Comparison of ENCODE assay signal across 37 cellular contexts in the genomic region with DNA sequence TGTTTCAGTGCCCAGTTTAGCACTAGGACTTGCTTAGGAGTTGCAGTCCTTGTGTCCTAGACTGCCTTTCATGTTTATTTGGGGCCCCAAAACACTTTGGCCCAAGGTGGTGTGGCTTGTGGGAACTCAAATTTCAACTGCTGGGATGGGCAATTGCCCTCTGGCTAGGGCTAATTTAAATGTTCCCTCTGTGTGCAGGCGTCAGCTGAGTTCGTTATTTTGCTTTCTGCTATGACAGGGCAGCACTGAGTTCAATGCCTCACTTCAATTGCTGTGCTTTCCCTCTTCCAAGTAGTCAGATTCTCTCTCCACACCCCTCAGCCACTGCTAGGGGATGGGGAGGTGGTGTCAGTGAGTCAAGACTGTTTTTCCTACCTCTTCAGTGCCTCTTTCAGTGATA. TPM values are rescaled to one million over a fixed set of nuclear protein-coding genes. Genes with fewer than 3 reads are reported as not detected.
"Had no signal": no experiment of that assay in that cellular context is flagged by ENCODE, and none has a peak within 500 bp of the region (broad histone marks: within the 10 kb centered on the region; RNA-seq: fewer than 3 reads in every experiment).

No MANE protein-coding gene starts in this region.

- H3K27me3 ChIP-seq: brain microvascular endothelial cell, esophagus squamous epithelium had no signal

- DNase-seq: activated CD4-positive, alpha-beta memory T cell treated with anti-CD3 and anti-CD28 coated beads, Interleukin-2, amount 10 ng/mL, durations not matched to agents 7 days and 5 days; activated CD4-positive, alpha-beta T cell treated with anti-CD3 and anti-CD28 coated beads for 1 hour; activated CD4-positive, alpha-beta T cell treated with anti-CD3 and anti-CD28 coated beads for 4 hours; activated CD4-positive, alpha-beta T cell treated with anti-CD3 and anti-CD28 coated beads, Interleukin-2, amount 10 ng/mL, durations not matched to agents 7 days and 5 days; activated CD4-positive, alpha-beta T cell treated with anti-CD3 and anti-CD28 coated beads, Interleukin-2, amount 50 U/mL, for 4 hours; activated CD4-positive, CD25-positive, alpha-beta regulatory T cell; activated CD8-positive, alpha-beta memory T cell treated with anti-CD3 and anti-CD28 coated beads, Interleukin-2, amount 50 U/mL, for 48 hours; activated effector memory CD4-positive, alpha-beta T cell treated with Interleukin-2 at 50 U/mL for 16 hours; activated gamma-delta T cell treated with Interleukin-2 at 50 U/mL for 16 hours; activated naive CD4-positive, alpha-beta T cell treated with anti-CD3 and anti-CD28 coated beads, Interleukin-2, amount 50 U/mL, for 16 hours; activated naive CD4-positive, alpha-beta T cell treated with Interleukin-2 at 50 U/mL for 16 hours; activated T-cell treated with anti-CD3 and anti-CD28 coated beads for 4 hours; activated T-cell treated with anti-CD3 and anti-CD28 coated beads, Interleukin-2, amount 50 U/mL, for 24 hours; activated T-cell treated with anti-CD3 and anti-CD28 coated beads, Interleukin-2, amount 50 U/mL, for 72 hours; amniotic stem cell; anterior cingulate cortex; brain microvascular endothelial cell; effector CD8-positive, alpha-beta T cell; esophagus squamous epithelium; foreskin melanocyte; head of caudate nucleus had no signal

- H3K4me1 ChIP-seq: esophagus squamous epithelium had no signal

- H3K27ac Mint-ChIP-seq: activated CD4-positive, alpha-beta memory T cell treated with anti-CD3 and anti-CD28 coated beads, Interleukin-2, amount 10 ng/mL, durations not matched to agents 7 days and 5 days; activated CD4-positive, alpha-beta T cell treated with anti-CD3 and anti-CD28 coated beads, Interleukin-2, amount 10 ng/mL, durations not matched to agents 7 days and 5 days; activated naive CD8-positive, alpha-beta T cell; activated T-cell treated with anti-CD3 and anti-CD28 coated beads, Interleukin-2, amount 50 U/mL, for 24 hours; activated T-cell treated with anti-CD3 and anti-CD28 coated beads, Interleukin-2, amount 50 U/mL, for 72 hours; activated T-helper 17 cell treated with anti-CD3 and anti-CD28 coated beads, Interleukin-2, amount 50 U/mL, for 72 hours had no signal

- H3K9me3 Mint-ChIP-seq: activated CD4-positive, alpha-beta memory T cell treated with anti-CD3 and anti-CD28 coated beads, Interleukin-2, amount 10 ng/mL, durations not matched to agents 7 days and 5 days; activated CD4-positive, alpha-beta T cell treated with anti-CD3 and anti-CD28 coated beads, Interleukin-2, amount 10 ng/mL, durations not matched to agents 7 days and 5 days; activated T-cell treated with anti-CD3 and anti-CD28 coated beads, Interleukin-2, amount 50 U/mL, for 24 hours; activated T-cell treated with anti-CD3 and anti-CD28 coated beads, Interleukin-2, amount 50 U/mL, for 72 hours; activated T-helper 17 cell treated with anti-CD3 and anti-CD28 coated beads, Interleukin-2, amount 50 U/mL, for 72 hours; central memory CD8-positive, alpha-beta T cell had no signal

- H3K4me3 Mint-ChIP-seq: activated CD4-positive, alpha-beta memory T cell treated with anti-CD3 and anti-CD28 coated beads, Interleukin-2, amount 10 ng/mL, durations not matched to agents 7 days and 5 days; activated CD4-positive, alpha-beta T cell treated with anti-CD3 and anti-CD28 coated beads, Interleukin-2, amount 10 ng/mL, durations not matched to agents 7 days and 5 days; activated naive CD8-positive, alpha-beta T cell; activated T-cell treated with anti-CD3 and anti-CD28 coated beads, Interleukin-2, amount 50 U/mL, for 24 hours; activated T-cell treated with anti-CD3 and anti-CD28 coated beads, Interleukin-2, amount 50 U/mL, for 72 hours; activated T-helper 17 cell treated with anti-CD3 and anti-CD28 coated beads, Interleukin-2, amount 50 U/mL, for 72 hours; central memory CD8-positive, alpha-beta T cell had no signal

- H3K9me3 ChIP-seq: esophagus squamous epithelium had no signal

- H3K36me3 Mint-ChIP-seq: activated naive CD8-positive, alpha-beta T cell had no signal

- H3K36me3 ChIP-seq: brain microvascular endothelial cell, esophagus squamous epithelium had no signal

- H3K4me1 Mint-ChIP-seq: activated CD4-positive, alpha-beta memory T cell treated with anti-CD3 and anti-CD28 coated beads, Interleukin-2, amount 10 ng/mL, durations not matched to agents 7 days and 5 days; activated CD4-positive, alpha-beta T cell treated with anti-CD3 and anti-CD28 coated beads, Interleukin-2, amount 10 ng/mL, durations not matched to agents 7 days and 5 days; activated T-helper 17 cell treated with anti-CD3 and anti-CD28 coated beads, Interleukin-2, amount 50 U/mL, for 72 hours; central memory CD8-positive, alpha-beta T cell had no signal

- H3K27me3 Mint-ChIP-seq: activated CD4-positive, alpha-beta T cell treated with anti-CD3 and anti-CD28 coated beads, Interleukin-2, amount 10 ng/mL, durations not matched to agents 7 days and 5 days had no signal

- H3K27ac ChIP-seq: brain microvascular endothelial cell, coronary artery, epithelial cell of prostate, esophagus squamous epithelium had no signal

- H3K4me3 ChIP-seq: coronary artery, esophagus squamous epithelium had no signal

RNA-seq across cellular contexts. Expression of a gene that starts 51.1 kb away (rescaled TPM):
- total RNA-seq: activated CD4-positive, alpha-beta memory T cell treated with anti-CD3 and anti-CD28 coated beads, Interleukin-2, amount 10 ng/mL, durations not matched to agents 7 days and 5 days; activated CD4-positive, alpha-beta T cell treated with anti-CD3 and anti-CD28 coated beads, Interleukin-2, amount 10 ng/mL, durations not matched to agents 7 days and 5 days; activated T-cell treated with anti-CD3 and anti-CD28 coated beads, Interleukin-2, amount 50 U/mL, for 72 hours; activated T-helper 17 cell treated with anti-CD3 and anti-CD28 coated beads, Interleukin-2, amount 50 U/mL, for 72 hours; astrocyte; bronchial epithelial cell; cardiac septum; cerebellum; dermis microvascular lymphatic vessel endothelial cell; endothelial cell of umbilical vein; esophagus squamous epithelium; fibroblast of lung; fibroblast of villous mesenchyme; T-helper 1 cell treated with Interleukin-12 subunit alpha and Interleukin-12 subunit beta and Interleukin-4 antibody, amounts not matched to agents 30 ng/mL and 1 ng/mL, for 36 hours had no signal
- polyA plus RNA-seq: adipose tissue, endothelial cell of umbilical vein, esophagus, fibroblast of lung had no signal
